8 cellular contexts compared by ENCODE assay signal in genomic region chr4:39469429-39470077, GRCh38. TPM values are rescaled to one million over a fixed set of nuclear protein-coding genes. Genes with fewer than 3 reads are reported as not detected.
DNase-seq lines count a peak whose midpoint lies in the region; ATAC-seq, FAIRE-seq and TF ChIP-seq lines count a peak whose summit lies in the region.

No MANE protein-coding gene starts in this region.

- H4K20me1 ChIP-seq in HepG2 (ENCODE audit: insufficient read depth, low read length): no peaks in the 10 kb centered on the region

- peak; percentile 80 for FAIRE-seq in HepG2 (lab: Jason Lieb, UNC)

- TF ChIP-seq POLR2A in HepG2 (IDR thresholded peaks at IDR 0.05; ENCODE audit: insufficient read depth in 1 of 2, low read depth in 2 of 2, low read length in 2 of 2): no peak

- peaks cover 0 to 10% of the 10 kb centered on the region in 2 donors for H3K36me3 Mint-ChIP-seq in activated T-cell treated with anti-CD3 and anti-CD28 coated beads, Interleukin-2, amount 50 U/mL, for 72 hours (ENCODE audit: insufficient read depth in 2 of 2)

- no peak for DNase-seq in activated T-cell treated with anti-CD3 and anti-CD28 coated beads, Interleukin-2, amount 50 U/mL, for 72 hours
- no peak for DNase-seq in activated T-cell treated with anti-CD3 and anti-CD28 coated beads, Interleukin-2, amount 50 U/mL, for 48 hours
- DNase-seq in HAP-1 (ENCODE audit: low spot score in 2 of 2) (peak; percentile 70 to 86), MG63 (peak; percentile 61), SHP77 treated with DMSO at 0.1 percent for 48 hours (lab: John Stamatoyannopoulos, UW) (peak; percentile 8), coronary artery (ENCODE audit: low spot score) (no peak), HepG2 (ENCODE audit: low spot score) (peak; percentile 89)

- in situ Hi-C loops in HAP-1 (cut with MboI; ENCODE audit: low sequenced_read_pairs) (loop anchor here (10.0 to 25.0 kb wide), 2 partner anchors 505 to 843 kb away; partner anchors contain the start of gene PDS5A), HepG2 (cut with HindIII; ENCODE audit: extremely low pct_ligation_motif_present, low pct_unique_long_range_greater_than_20kb) (loop anchor here (5.0 kb wide), 1 partner anchor 508 kb away; the partner anchor contains the start of gene PDS5A)

- TF ChIP-seq EP300 in HepG2 (IDR thresholded peaks at IDR 0.05; ENCODE audit: low read depth in 2 of 2, low read length in 2 of 2) (peak in 1 of 2 experiments; percentile 47; a peak in 1 of 4 replicates), HepG2 (CRISPR knock-in tag; IDR thresholded peaks at IDR 0.05; ENCODE audit: borderline replicate concordance) (no peak)

- H3K4me1 Mint-ChIP-seq in activated T-cell treated with anti-CD3 and anti-CD28 coated beads, Interleukin-2, amount 50 U/mL, for 72 hours (ENCODE audit: low read depth): peaks cover 19% of the 10 kb centered on the region

- peaks cover 71% of the 10 kb centered on the region for H3K36me3 ChIP-seq in HAP-1 (replicated peaks)
- peaks cover 7% of the 10 kb centered on the region for H3K36me3 ChIP-seq in MG63
- H3K36me3 ChIP-seq in HepG2 (replicated peaks in 1 of 2; ENCODE audit: control insufficient read depth in 1 of 2, insufficient read depth in 2 of 2, low read length in 2 of 2): peaks cover 0 to 4% of the 10 kb centered on the region in 2 experiments; a peak in 2 of 5 replicates

- peak overlapping the region; percentile 36 for H3K4me2 ChIP-seq in HepG2 (ENCODE audit: low read depth, low read length)

- TF ChIP-seq CTCF in coronary artery (IDR thresholded peaks at IDR 0.05) (peak; percentile 54), HepG2 (CRISPR knock-in tag; IDR thresholded peaks at IDR 0.05) (peak; percentile 84)

- intact Hi-C loops in HepG2 (cut with micrococcal nuclease; ENCODE audit: unreplicated experiment): loop anchor here (1.0 to 10.0 kb wide), 6 partner anchors 53 to 588 kb away; partner anchors contain the start of genes N4BP2 and SMIM14

- H3K27me3 Mint-ChIP-seq in activated T-cell treated with anti-CD3 and anti-CD28 coated beads, Interleukin-2, amount 50 U/mL, for 72 hours (ENCODE audit: low read depth): no peaks in the 10 kb centered on the region

- no peak overlapping the region for H3K4me3 Mint-ChIP-seq in activated T-cell treated with anti-CD3 and anti-CD28 coated beads, Interleukin-2, amount 50 U/mL, for 72 hours

- H3K9me3 Mint-ChIP-seq in activated T-cell treated with anti-CD3 and anti-CD28 coated beads, Interleukin-2, amount 50 U/mL, for 72 hours: no peaks in the 10 kb centered on the region

- H3K79me2 ChIP-seq in HepG2 (ENCODE audit: insufficient read depth, low read length): no peaks in the 10 kb centered on the region

- H2AFZ ChIP-seq in HepG2 (ENCODE audit: low read length): no peak overlapping the region

- no peaks in the 10 kb centered on the region for H3K27me3 ChIP-seq in HAP-1 (ENCODE audit: low read depth)
- no peaks in the 10 kb centered on the region for H3K27me3 ChIP-seq in MG63
- H3K27me3 ChIP-seq in HepG2 (ENCODE audit: control insufficient read depth in 1 of 2, insufficient read depth in 2 of 2, low read length in 2 of 2): no peaks in the 10 kb centered on the region

- peak; percentile 91 for TF ChIP-seq RAD21 in HepG2 (CRISPR knock-in tag; IDR thresholded peaks at IDR 0.05)

- peak overlapping the region; percentile 24 for H3K27ac Mint-ChIP-seq in activated T-cell treated with anti-CD3 and anti-CD28 coated beads, Interleukin-2, amount 50 U/mL, for 72 hours

- 59% methylated on average over 4 of the region's 4 CpGs for WGBS in HepG2 (ENCODE audit: low lambda C conversion rate)

- H3K27ac ChIP-seq in coronary artery (peak overlapping the region in 1 of 2 donors; percentile 39), HepG2 (ENCODE audit: extremely low read length, insufficient read depth, low read length) (peak overlapping the region; percentile 77), temporal lobe (ENCODE audit: low read depth, low read length) (peak overlapping the region; percentile 94)

- no TSS peak for BruUV-seq in HepG2 (replicated peaks; lab: Mats Ljungman, UMichigan)

- no peak overlapping the region for H3K4me3 ChIP-seq in HAP-1
- no peak overlapping the region for H3K4me3 ChIP-seq in MG63
- no peak overlapping the region for H3K4me3 ChIP-seq in coronary artery
- H3K4me3 ChIP-seq in HepG2 (replicated peaks in 1 of 3; ENCODE audit: insufficient read depth in 1 of 3, low read depth in 2 of 3, low read length in 3 of 3): no peak overlapping the region

- H3K9me3 ChIP-seq in HAP-1 (no peaks in the 10 kb centered on the region; the same call in 1 of the 2 replicates), MG63 (no peaks in the 10 kb centered on the region), HepG2 (ENCODE audit: low read length) (no peaks in the 10 kb centered on the region)

- CTCF ChIA-PET in HepG2 (lab: Yijun Ruan, JAX; ENCODE audit: low intra/inter-chr PET ratio, low total read pairs): interaction anchor here (1.2 to 1.9 kb wide), 3 partner anchors 122 to 508 kb away, joined by 3 to 18 read pairs (median 6); partner anchors contain the start of gene PDS5A

- ATAC-seq in activated T-cell treated with anti-CD3 and anti-CD28 coated beads, Interleukin-2, amount 50 U/mL, for 72 hours (replicated peaks in 1 of 2): peak; percentile 45 to 67
- ATAC-seq in HepG2: peak; percentile 93

- H3K9ac ChIP-seq in HepG2 (ENCODE audit: insufficient read depth, low read depth, low read length): no peak overlapping the region

- POLR2A ChIA-PET in HepG2 (lab: Yijun Ruan, JAX): interaction anchor here (0.5 to 5.3 kb wide), 8 partner anchors 10 to 719 kb away, joined by 3 to 34 read pairs (median 4); partner anchors contain the start of genes LIAS, RPL9, SMIM14 and UBE2K

- peaks cover 10% of the 10 kb centered on the region for H3K4me1 ChIP-seq in HAP-1
- H3K4me1 ChIP-seq in HepG2 (ENCODE audit: insufficient read depth, low read length): peaks cover 58% of the 10 kb centered on the region

RNA-seq across cellular contexts. Expression of gene LIAS, which starts 10.7 kb away (rescaled TPM):
- 10 to 100 TPM; 28.3 to 39.5 TPM for total RNA-seq in activated T-cell treated with anti-CD3 and anti-CD28 coated beads, Interleukin-2, amount 50 U/mL, for 72 hours
- 16.0 and 31.4 TPM in 2 replicates for total RNA-seq in MG63 (2014; rRNA removed; shearing (Covaris generic); ENCODE audit: low replicate concordance)
- total RNA-seq in HepG2 (2016; rRNA removed; fragmentation: Illumina TruSeq; extraction: Trizol) (16.6 and 18.3 TPM in 2 replicates), temporal lobe (8.4 TPM)
- total RNA-seq in HepG2 (2016; cell fraction: cytosol; rRNA removed; fragmentation: Illumina TruSeq; extraction: Trizol; ENCODE audit: low read depth): 5.2 and 5.6 TPM in 2 replicates
- 15.0 and 16.2 TPM in 2 replicates for total RNA-seq in HepG2 (2016; cell fraction: insoluble cytoplasmic fraction; rRNA removed; fragmentation: Illumina TruSeq; extraction: Trizol)
- 8.9 and 9.9 TPM in 2 replicates for total RNA-seq in HepG2 (2016; cell fraction: membrane; rRNA removed; fragmentation: Illumina TruSeq; extraction: Trizol)
- 14.3 and 14.8 TPM in 2 replicates for total RNA-seq in HepG2 (2016; cell fraction: nucleus; rRNA removed; fragmentation: Illumina TruSeq; extraction: Trizol)
- polyA plus RNA-seq in HepG2 (2011; rRNA removed): 11.4 and 16.0 TPM in 2 replicates
- 7.9 and 8.2 TPM in 2 replicates for polyA plus RNA-seq in HepG2 (2011; cell fraction: cytosol; rRNA removed)
- polyA plus RNA-seq in HepG2 (2011; cell fraction: nucleus; rRNA removed): 5.6 and 9.5 TPM in 2 replicates
- polyA plus RNA-seq in HepG2 (2012): 12.1 and 15.8 TPM in 2 replicates
- polyA plus RNA-seq in HepG2 (2016; cell fraction: cytosol; fragmentation: Illumina TruSeq; extraction: Trizol; ENCODE audit: low read depth): 4.1 and 4.2 TPM in 2 replicates
- polyA plus RNA-seq in HepG2 (2016; cell fraction: insoluble cytoplasmic fraction; fragmentation: Illumina TruSeq; extraction: Trizol; ENCODE audit: low read depth): 19.8 and 20.7 TPM in 2 replicates
- 7.1 and 7.2 TPM in 2 replicates for polyA plus RNA-seq in HepG2 (2016; cell fraction: membrane; fragmentation: Illumina TruSeq; extraction: Trizol; ENCODE audit: low read depth)
- 29.7 and 30.7 TPM in 2 replicates for polyA plus RNA-seq in HepG2 (2016; cell fraction: nucleus; fragmentation: Illumina TruSeq; extraction: Trizol; ENCODE audit: insufficient read depth, low read depth)
- 1.7 and 4.9 TPM in 2 replicates for polyA minus RNA-seq in HepG2 (2011; rRNA and poly(A)+ RNA removed; ENCODE audit: low replicate concordance)
- 4.3 and 5.0 TPM in 2 replicates for polyA minus RNA-seq in HepG2 (2011; cell fraction: cytosol; rRNA and poly(A)+ RNA removed)
- 13.9 and 19.6 TPM in 2 replicates for polyA minus RNA-seq in HepG2 (2011; cell fraction: nucleus; rRNA and poly(A)+ RNA removed)

RNA-seq across cellular contexts. Expression of gene RPL9, which starts 10.8 kb away (rescaled TPM):
- 1,000 to 10,000 TPM; 2,445 to 2,588 TPM for total RNA-seq in activated T-cell treated with anti-CD3 and anti-CD28 coated beads, Interleukin-2, amount 50 U/mL, for 72 hours
- 1,371 and 1,840 TPM in 2 replicates for total RNA-seq in MG63 (2014; rRNA removed; shearing (Covaris generic); ENCODE audit: low replicate concordance)
- total RNA-seq in HepG2 (2016; rRNA removed; fragmentation: Illumina TruSeq; extraction: Trizol): 2,148 and 2,808 TPM in 2 replicates
- 2,980 and 3,556 TPM in 2 replicates for total RNA-seq in HepG2 (2016; cell fraction: cytosol; rRNA removed; fragmentation: Illumina TruSeq; extraction: Trizol; ENCODE audit: low read depth)
- 2,243 and 2,719 TPM in 2 replicates for total RNA-seq in HepG2 (2016; cell fraction: insoluble cytoplasmic fraction; rRNA removed; fragmentation: Illumina TruSeq; extraction: Trizol)
- 4,819 and 5,825 TPM in 2 replicates for total RNA-seq in HepG2 (2016; cell fraction: membrane; rRNA removed; fragmentation: Illumina TruSeq; extraction: Trizol)
- total RNA-seq in HepG2 (2016; cell fraction: nucleus; rRNA removed; fragmentation: Illumina TruSeq; extraction: Trizol): 939 and 947 TPM in 2 replicates
- 849 and 993 TPM in 2 replicates for polyA plus RNA-seq in HepG2 (2011; rRNA removed)
- 1,096 and 1,918 TPM in 2 replicates for polyA plus RNA-seq in HepG2 (2011; cell fraction: cytosol; rRNA removed)
- polyA plus RNA-seq in HepG2 (2011; cell fraction: nucleus; rRNA removed): 226 and 300 TPM in 2 replicates
- 2,363 and 2,846 TPM in 2 replicates for polyA plus RNA-seq in HepG2 (2012)
- 1,711 and 1,965 TPM in 2 replicates for polyA plus RNA-seq in HepG2 (2016; cell fraction: cytosol; fragmentation: Illumina TruSeq; extraction: Trizol; ENCODE audit: low read depth)
- polyA plus RNA-seq in HepG2 (2016; cell fraction: insoluble cytoplasmic fraction; fragmentation: Illumina TruSeq; extraction: Trizol; ENCODE audit: low read depth): 1,418 and 1,522 TPM in 2 replicates
- polyA plus RNA-seq in HepG2 (2016; cell fraction: membrane; fragmentation: Illumina TruSeq; extraction: Trizol; ENCODE audit: low read depth): 2,738 and 2,765 TPM in 2 replicates
- 819 and 843 TPM in 2 replicates for polyA plus RNA-seq in HepG2 (2016; cell fraction: nucleus; fragmentation: Illumina TruSeq; extraction: Trizol; ENCODE audit: insufficient read depth, low read depth)
- 55.2 and 89.0 TPM in 2 replicates for polyA minus RNA-seq in HepG2 (2011; rRNA and poly(A)+ RNA removed; ENCODE audit: low replicate concordance)
- polyA minus RNA-seq in HepG2 (2011; cell fraction: cytosol; rRNA and poly(A)+ RNA removed): 458 and 550 TPM in 2 replicates
- polyA minus RNA-seq in HepG2 (2011; cell fraction: nucleus; rRNA and poly(A)+ RNA removed): 350 and 404 TPM in 2 replicates
- total RNA-seq in temporal lobe: 1,886 TPM

RNA-seq across cellular contexts. Expression of gene UGDH, which starts 57.7 kb away (rescaled TPM):
- total RNA-seq in activated T-cell treated with anti-CD3 and anti-CD28 coated beads, Interleukin-2, amount 50 U/mL, for 72 hours: 10 to 100 TPM; 33.0 to 36.7 TPM
- total RNA-seq in MG63 (2014; rRNA removed; shearing (Covaris generic); ENCODE audit: low replicate concordance): 62.1 and 72.0 TPM in 2 replicates
- total RNA-seq in HepG2 (2016; rRNA removed; fragmentation: Illumina TruSeq; extraction: Trizol) (384 and 661 TPM in 2 replicates), temporal lobe (24.6 TPM)
- total RNA-seq in HepG2 (2016; cell fraction: cytosol; rRNA removed; fragmentation: Illumina TruSeq; extraction: Trizol; ENCODE audit: low read depth): 49.0 and 58.6 TPM in 2 replicates
- total RNA-seq in HepG2 (2016; cell fraction: insoluble cytoplasmic fraction; rRNA removed; fragmentation: Illumina TruSeq; extraction: Trizol): 384 and 616 TPM in 2 replicates
- 167 and 182 TPM in 2 replicates for total RNA-seq in HepG2 (2016; cell fraction: membrane; rRNA removed; fragmentation: Illumina TruSeq; extraction: Trizol)
- total RNA-seq in HepG2 (2016; cell fraction: nucleus; rRNA removed; fragmentation: Illumina TruSeq; extraction: Trizol): 162 and 184 TPM in 2 replicates
- 89.8 and 99.0 TPM in 2 replicates for polyA plus RNA-seq in HepG2 (2011; rRNA removed)
- polyA plus RNA-seq in HepG2 (2011; cell fraction: cytosol; rRNA removed): 131 and 185 TPM in 2 replicates
- 44.8 and 67.6 TPM in 2 replicates for polyA plus RNA-seq in HepG2 (2011; cell fraction: nucleus; rRNA removed)
- 212 and 239 TPM in 2 replicates for polyA plus RNA-seq in HepG2 (2012)
- 39.4 and 40.4 TPM in 2 replicates for polyA plus RNA-seq in HepG2 (2016; cell fraction: cytosol; fragmentation: Illumina TruSeq; extraction: Trizol; ENCODE audit: low read depth)
- polyA plus RNA-seq in HepG2 (2016; cell fraction: insoluble cytoplasmic fraction; fragmentation: Illumina TruSeq; extraction: Trizol; ENCODE audit: low read depth): 556 and 565 TPM in 2 replicates
- 86.5 and 96.6 TPM in 2 replicates for polyA plus RNA-seq in HepG2 (2016; cell fraction: membrane; fragmentation: Illumina TruSeq; extraction: Trizol; ENCODE audit: low read depth)
- polyA plus RNA-seq in HepG2 (2016; cell fraction: nucleus; fragmentation: Illumina TruSeq; extraction: Trizol; ENCODE audit: insufficient read depth, low read depth): 181 and 193 TPM in 2 replicates
- 9.9 and 42.1 TPM in 2 replicates for polyA minus RNA-seq in HepG2 (2011; rRNA and poly(A)+ RNA removed; ENCODE audit: low replicate concordance)
- 257 and 288 TPM in 2 replicates for polyA minus RNA-seq in HepG2 (2011; cell fraction: cytosol; rRNA and poly(A)+ RNA removed)
- 82.3 and 114 TPM in 2 replicates for polyA minus RNA-seq in HepG2 (2011; cell fraction: nucleus; rRNA and poly(A)+ RNA removed)

Comparison
In these comparisons a context has a peak if more than half of its experiments do, and no peak if none do; other contexts are left out.
1. DNase-seq: peak in HAP-1 (2 of 2), MG63 (single experiment), SHP77 treated with DMSO at 0.1 percent for 48 hours (single experiment) and HepG2 (single experiment); none in activated T-cell treated with anti-CD3 and anti-CD28 coated beads, Interleukin-2, amount 50 U/mL, for 72 hours (0 of 2), activated T-cell treated with anti-CD3 and anti-CD28 coated beads, Interleukin-2, amount 50 U/mL, for 48 hours (0 of 2) and coronary artery (single experiment).